ENCODE assay signal across 18 cellular contexts in the genomic region with DNA sequence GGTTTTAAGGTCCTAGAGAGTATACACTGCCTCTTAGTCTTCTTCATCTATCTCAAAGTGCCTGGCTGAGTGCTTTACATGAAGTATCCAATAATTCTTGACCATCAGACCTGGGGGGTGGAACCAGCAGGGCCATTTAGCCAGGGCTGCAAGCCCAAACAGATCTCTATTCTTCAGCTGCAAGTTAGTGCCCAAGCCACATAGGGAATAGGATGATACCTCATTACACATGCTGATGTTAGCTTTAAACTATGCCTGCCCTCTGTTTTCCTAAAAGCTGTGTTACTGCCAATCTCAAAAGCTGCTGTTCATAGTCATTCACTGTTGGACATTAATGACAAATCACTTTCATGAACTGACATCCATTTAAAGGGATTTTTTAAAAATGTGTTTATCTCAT. TPM values are rescaled to one million over a fixed set of nuclear protein-coding genes. Genes with fewer than 3 reads are reported as not detected.
DNase-seq lines count a peak whose midpoint lies in the region; ATAC-seq and TF ChIP-seq lines count a peak whose summit lies in the region.
"Had no signal": no experiment of that assay in that cellular context is flagged by ENCODE, and none has a peak within 500 bp of the region (broad histone marks: within the 10 kb centered on the region; RNA-seq: fewer than 3 reads in every experiment).

No MANE protein-coding gene starts in this region.

- H3K27me3 ChIP-seq in adrenal gland: no peaks in the 10 kb centered on the region

- H3K4me1 Mint-ChIP-seq in activated naive CD4-positive, alpha-beta T cell treated with anti-CD3 and anti-CD28 coated beads, Interleukin-2, amount 10 ng/mL, durations not matched to agents 7 days and 5 days: peaks cover 70% of the 10 kb centered on the region
- peaks cover 79% of the 10 kb centered on the region for H3K4me1 Mint-ChIP-seq in activated naive CD8-positive, alpha-beta T cell treated with anti-CD3 and anti-CD28 coated beads for 36 hours
- H3K4me1 Mint-ChIP-seq in stimulated activated effector memory CD8-positive, alpha-beta T cell treated with anti-CD3 and anti-CD28 coated beads, Interleukin-12 subunit alpha, Interleukin-12 subunit beta, amount 100 ng/mL, for 72 hours: peaks cover 61% of the 10 kb centered on the region

- H3K36me3 ChIP-seq in adrenal gland (replicated peaks in 1 of 2): no peaks in the 10 kb centered on the region
- H3K36me3 ChIP-seq: neutrophil, thoracic aorta had no signal

- DNase-seq in activated naive CD4-positive, alpha-beta T cell treated with anti-CD3 and anti-CD28 coated beads, Interleukin-2, amount 10 ng/mL, durations not matched to agents 7 days and 5 days: no peak
- no peak for DNase-seq in activated naive CD4-positive, alpha-beta T cell (lab: John Stamatoyannopoulos, UW)
- DNase-seq in NAMALWA (ENCODE audit: low spot score) (peak; percentile 5), adrenal gland (no peak), midbrain (lab: John Stamatoyannopoulos, UW) (no peak)
- no peak for DNase-seq in activated naive CD8-positive, alpha-beta T cell treated with anti-CD3 and anti-CD28 coated beads for 36 hours
- no peak for DNase-seq in stimulated activated effector memory CD8-positive, alpha-beta T cell treated with anti-CD3 and anti-CD28 coated beads, Interleukin-12 subunit alpha, Interleukin-12 subunit beta, amount 100 ng/mL, for 72 hours (ENCODE audit: low spot score in 2 of 2)
- DNase-seq: KG1, NCI-H1105, OCI-M1 had no signal

- H3K9me3 Mint-ChIP-seq in activated naive CD4-positive, alpha-beta T cell treated with anti-CD3 and anti-CD28 coated beads, Interleukin-2, amount 10 ng/mL, durations not matched to agents 7 days and 5 days: peaks cover 10% of the 10 kb centered on the region
- H3K9me3 Mint-ChIP-seq in activated naive CD8-positive, alpha-beta T cell treated with anti-CD3 and anti-CD28 coated beads for 36 hours: peaks cover 14% of the 10 kb centered on the region
- no peaks in the 10 kb centered on the region for H3K9me3 Mint-ChIP-seq in stimulated activated effector memory CD8-positive, alpha-beta T cell treated with anti-CD3 and anti-CD28 coated beads, Interleukin-12 subunit alpha, Interleukin-12 subunit beta, amount 100 ng/mL, for 72 hours

- no peak overlapping the region for H3K4me3 ChIP-seq in adrenal gland
- H3K4me3 ChIP-seq: SK-N-MC, thoracic aorta had no signal

- no peak for TF ChIP-seq CTCF in adrenal gland (IDR thresholded peaks at IDR 0.05)

- H3K27ac Mint-ChIP-seq in activated naive CD4-positive, alpha-beta T cell treated with anti-CD3 and anti-CD28 coated beads, Interleukin-2, amount 10 ng/mL, durations not matched to agents 7 days and 5 days: peak overlapping the region; percentile 91
- peak overlapping the region; percentile 82 for H3K27ac Mint-ChIP-seq in activated naive CD8-positive, alpha-beta T cell treated with anti-CD3 and anti-CD28 coated beads for 36 hours
- peak overlapping the region; percentile 43 for H3K27ac Mint-ChIP-seq in stimulated activated effector memory CD8-positive, alpha-beta T cell treated with anti-CD3 and anti-CD28 coated beads, Interleukin-12 subunit alpha, Interleukin-12 subunit beta, amount 100 ng/mL, for 72 hours

- H3K4me3 Mint-ChIP-seq in activated naive CD4-positive, alpha-beta T cell treated with anti-CD3 and anti-CD28 coated beads, Interleukin-2, amount 10 ng/mL, durations not matched to agents 7 days and 5 days: peak overlapping the region; percentile 58
- H3K4me3 Mint-ChIP-seq in activated naive CD8-positive, alpha-beta T cell treated with anti-CD3 and anti-CD28 coated beads for 36 hours: no peak overlapping the region
- peak overlapping the region; percentile 44 for H3K4me3 Mint-ChIP-seq in stimulated activated effector memory CD8-positive, alpha-beta T cell treated with anti-CD3 and anti-CD28 coated beads, Interleukin-12 subunit alpha, Interleukin-12 subunit beta, amount 100 ng/mL, for 72 hours

- H3K27me3 Mint-ChIP-seq in activated naive CD4-positive, alpha-beta T cell treated with anti-CD3 and anti-CD28 coated beads, Interleukin-2, amount 10 ng/mL, durations not matched to agents 7 days and 5 days: no peaks in the 10 kb centered on the region
- H3K27me3 Mint-ChIP-seq in activated naive CD8-positive, alpha-beta T cell treated with anti-CD3 and anti-CD28 coated beads for 36 hours: no peaks in the 10 kb centered on the region

- H3K9me3 ChIP-seq in adrenal gland (replicated peaks in 1 of 3): no peaks in the 10 kb centered on the region
- H3K9me3 ChIP-seq: neutrophil, thoracic aorta had no signal

- H3K4me1 ChIP-seq in adrenal gland (replicated peaks in 1 of 2): no peaks in the 10 kb centered on the region

- no peak for ATAC-seq in stimulated activated effector memory CD8-positive, alpha-beta T cell treated with anti-CD3 and anti-CD28 coated beads, Interleukin-12 subunit alpha, Interleukin-12 subunit beta, amount 100 ng/mL, for 72 hours
- ATAC-seq in GM21360 (IDR thresholded peaks at IDR 0.05; ENCODE audit: unreplicated experiment): no peak

- no peak for TF ChIP-seq POLR2A in adrenal gland (IDR thresholded peaks at IDR 0.05)

- intact Hi-C loops in adrenal gland (cut with DNase I): no loop called here

- no peak overlapping the region for H3K27ac ChIP-seq in adrenal gland
- H3K27ac ChIP-seq: neutrophil, SK-N-MC, thoracic aorta had no signal

- H3K36me3 Mint-ChIP-seq in activated naive CD4-positive, alpha-beta T cell treated with anti-CD3 and anti-CD28 coated beads, Interleukin-2, amount 10 ng/mL, durations not matched to agents 7 days and 5 days: peaks cover 11% of the 10 kb centered on the region
- peaks cover 16% of the 10 kb centered on the region for H3K36me3 Mint-ChIP-seq in activated naive CD8-positive, alpha-beta T cell treated with anti-CD3 and anti-CD28 coated beads for 36 hours
- H3K36me3 Mint-ChIP-seq in stimulated activated effector memory CD8-positive, alpha-beta T cell treated with anti-CD3 and anti-CD28 coated beads, Interleukin-12 subunit alpha, Interleukin-12 subunit beta, amount 100 ng/mL, for 72 hours: no peaks in the 10 kb centered on the region

- CTCF ChIA-PET in activated naive CD4-positive, alpha-beta T cell treated with anti-CD3 and anti-CD28 coated beads, Interleukin-2, amount 10 ng/mL, durations not matched to agents 7 days and 5 days (lab: Charles Lee): interaction anchor here (1.1 to 1.7 kb wide), 4 partner anchors 11 to 134 kb away, joined by 4 to 8 read pairs (median 5); no protein-coding TSS in a partner anchor

RNA-seq across cellular contexts. Expression of gene IFNG, which starts 16.7 kb away (rescaled TPM):
- total RNA-seq in activated naive CD8-positive, alpha-beta T cell treated with anti-CD3 and anti-CD28 coated beads for 36 hours: 10 to 100 TPM; 39.0 to 39.7 TPM
- total RNA-seq in adrenal gland: under 1 TPM in 2 of 8 donors, not detected in 6; 0.46 to 0.47 TPM
- polyA plus RNA-seq in adrenal gland: under 1 TPM in 1 of 3 donors, not detected in 2; 0.29 TPM
- total RNA-seq: Daoy, epithelial cell of proximal tubule, mesenteric fat pad, thoracic aorta had no signal
- polyA plus RNA-seq: keratinocyte had no signal

RNA-seq across cellular contexts. Expression of gene IL26, which starts 49.4 kb away (rescaled TPM):
- under 1 TPM in 1 of 2 experiments, not detected in 1; 0.21 TPM for total RNA-seq in activated naive CD8-positive, alpha-beta T cell treated with anti-CD3 and anti-CD28 coated beads for 36 hours
- not detected for total RNA-seq in adrenal gland
- polyA plus RNA-seq in adrenal gland: not detected
- total RNA-seq: Daoy, epithelial cell of proximal tubule, mesenteric fat pad, thoracic aorta had no signal
- polyA plus RNA-seq: keratinocyte had no signal

Comparison
In these comparisons a context has a peak if more than half of its experiments do, and no peak if none do; other contexts are left out.
1. RNA of gene IFNG, which starts 16.7 kb away (total RNA-seq): 39.0 to 39.7 TPM in activated naive CD8-positive, alpha-beta T cell treated with anti-CD3 and anti-CD28 coated beads for 36 hours; 0.46 to 0.47 TPM in adrenal gland; every median in the first group is over 10 times any median in the second.
2. Peak in every context shown above with its lines, with median percentiles within 50 percentile points of each other: H3K27ac Mint-ChIP-seq.